Comparison of ENCODE assay signal across 17 cellular contexts in the genomic region with DNA sequence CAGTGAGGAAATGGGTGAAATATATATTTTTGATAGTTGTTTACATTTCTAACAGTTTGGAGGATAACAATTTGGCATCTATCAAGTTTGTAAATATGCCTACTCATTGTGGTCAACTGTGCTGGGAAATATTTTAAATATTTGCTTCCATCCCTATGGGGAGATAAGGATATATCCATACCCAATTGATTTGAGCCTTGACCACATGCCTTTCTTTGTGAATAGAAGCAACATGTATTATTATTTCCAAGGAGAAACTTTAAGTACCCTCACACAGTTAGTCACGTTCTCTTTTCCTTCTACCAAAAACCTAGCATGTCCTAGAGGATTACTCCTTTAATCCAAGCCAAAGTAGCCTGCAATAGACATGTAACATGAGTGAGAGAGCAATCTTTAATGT.
DNase-seq lines count a peak whose midpoint lies in the region; ATAC-seq and TF ChIP-seq lines count a peak whose summit lies in the region.
"Had no signal": no experiment of that assay in that cellular context is flagged by ENCODE, and none has a peak within 500 bp of the region (broad histone marks: within the 10 kb centered on the region; RNA-seq: fewer than 3 reads in every experiment).

No MANE protein-coding gene starts in this region.

- H2BK5ac ChIP-seq in mesenchymal stem cell (ENCODE audit: low read depth, low read length, poor library complexity, severe bottlenecking), result no peak overlapping the region
- H2BK5ac ChIP-seq in H9 (ENCODE audit: insufficient read length, low read length), result no peak overlapping the region

- BruUV-seq in PC-3 (replicated peaks; lab: Mats Ljungman, UMichigan), result no TSS peak

- CTCF ChIA-PET in PC-3 (lab: Charles Lee), result no interaction called here

- WGBS in mesenchymal stem cell, result no CpG with 5 or more reads among the region's 1 CpG
- no CpG with 5 or more reads among the region's 1 CpG for WGBS in H9 (ENCODE audit: extremely low coverage, insufficient read length, low lambda C conversion rate)
- 71 to 81% methylated on average over 1 of the region's 1 CpG for WGBS in lower leg skin, 2 donors

- H2BK20ac ChIP-seq in H9 (ENCODE audit: low read depth, low read length, poor library complexity, severe bottlenecking), result no peak overlapping the region

- H3K23ac ChIP-seq in mesenchymal stem cell (ENCODE audit: low read length in 2 of 2) (no peak overlapping the region), H9 (ENCODE audit: insufficient read length, low read depth, low read length) (no peak overlapping the region)

- peak overlapping the region; percentile 65 for H3K9ac ChIP-seq in PC-3 (ENCODE audit: low read length)
- H3K9ac ChIP-seq in mesenchymal stem cell (ENCODE audit: low read length), result peak overlapping the region; percentile 51
- H3K9ac ChIP-seq in H9 (ENCODE audit: extremely low read depth, insufficient read length, low read length), result no peak overlapping the region

- H3K9me3 Mint-ChIP-seq in H9, result no peaks in the 10 kb centered on the region; a peak in 1 of 5 replicates
- H3K9me3 Mint-ChIP-seq: activated T-cell treated with anti-CD3 and anti-CD28 coated beads, Interleukin-2, amount 50 U/mL, for 4 hours; CD8-positive, alpha-beta T cell had no signal

- no peak overlapping the region for H3K14ac ChIP-seq in mesenchymal stem cell (ENCODE audit: low read length in 2 of 2)
- H3K14ac ChIP-seq in H9 (ENCODE audit: insufficient read depth, low read length), result no peak overlapping the region

- H3K4me3 ChIP-seq in PC-3 (ENCODE audit: low read length) (no peak overlapping the region), cardiac fibroblast (replicated peaks in 1 of 2; ENCODE audit: low read depth in 2 of 2, low read length in 2 of 2) (no peak overlapping the region), mesenchymal stem cell (ENCODE audit: insufficient read depth in 1 of 2, low read depth in 1 of 2, low read length in 2 of 2) (no peak overlapping the region), lower leg skin (ENCODE audit: low read depth, poor library complexity, severe bottlenecking) (no peak overlapping the region)

- H3K79me2 ChIP-seq in PC-3 (ENCODE audit: low read length) (no peaks in the 10 kb centered on the region), H9 (ENCODE audit: insufficient read depth, low read length) (no peaks in the 10 kb centered on the region)

- no peaks in the 10 kb centered on the region for H3K9me2 ChIP-seq in PC-3 (replicated peaks; ENCODE audit: low read length)

- H2BK15ac ChIP-seq in mesenchymal stem cell (ENCODE audit: low read depth, poor library complexity, severe bottlenecking) (no peak overlapping the region), H9 (ENCODE audit: low read depth, low read length) (no peak overlapping the region)

- H3K23me2 ChIP-seq in H9 (ENCODE audit: insufficient read length, low read depth, low read length, poor library complexity, severe bottlenecking), result no peaks in the 10 kb centered on the region

- H3K4ac ChIP-seq in mesenchymal stem cell (ENCODE audit: low read depth in 1 of 2, low read length in 2 of 2) (no peak overlapping the region), H9 (ENCODE audit: low read depth, low read length) (no peak overlapping the region)

- H3K18ac ChIP-seq in mesenchymal stem cell (ENCODE audit: low read depth in 1 of 2, low read length in 2 of 2) (no peak overlapping the region), H9 (ENCODE audit: insufficient read length, low read depth, low read length) (no peak overlapping the region)

- H3K9me3 ChIP-seq in PC-3 (ENCODE audit: low read length) (no peaks in the 10 kb centered on the region), mesenchymal stem cell (ENCODE audit: control insufficient read depth, low read length) (no peaks in the 10 kb centered on the region), H9 (ENCODE audit: control insufficient read depth, low read depth, low read length) (no peaks in the 10 kb centered on the region)

- TF ChIP-seq CTCF in PC-3 (conservative IDR thresholded peaks at IDR 0.05; ENCODE audit: low read depth, low read length) (no peak), cardiac fibroblast (IDR thresholded peaks at IDR 0.05; ENCODE audit: low read depth, low read length) (no peak), H9 (conservative IDR thresholded peaks at IDR 0.05) (no peak), lower leg skin (IDR thresholded peaks at IDR 0.05) (no peak)

- no peaks in the 10 kb centered on the region for H3K36me3 ChIP-seq in PC-3 (ENCODE audit: low read depth, low read length)
- no peaks in the 10 kb centered on the region for H3K36me3 ChIP-seq in mesenchymal stem cell (ENCODE audit: control insufficient read depth in 1 of 2, insufficient read depth in 2 of 2, low read depth in 1 of 2, low read length in 2 of 2)

- H3K4me1 Mint-ChIP-seq in H9, result no peaks in the 10 kb centered on the region; a peak in 1 of 4 replicates

- no peaks in the 10 kb centered on the region for H3K36me3 Mint-ChIP-seq in H9 (ENCODE audit: insufficient read depth in 1 of 3, low read depth in 3 of 3)
- H3K36me3 Mint-ChIP-seq: CD8-positive, alpha-beta T cell had no signal

- H4K5ac ChIP-seq in H9 (ENCODE audit: insufficient read length, low read depth, low read length), result no peak overlapping the region

- H3K79me1 ChIP-seq in mesenchymal stem cell (replicated peaks; ENCODE audit: low read length, poor library complexity, severe bottlenecking) (no peaks in the 10 kb centered on the region), H9 (ENCODE audit: insufficient read depth, low read depth, low read length, poor library complexity, severe bottlenecking) (no peaks in the 10 kb centered on the region)

- no peak overlapping the region for H3K4me3 Mint-ChIP-seq in H9
- H3K4me3 Mint-ChIP-seq: activated naive CD4-positive, alpha-beta T cell treated with anti-CD3 and anti-CD28 coated beads, Interleukin-2, amount 10 ng/mL, durations not matched to agents 7 days and 5 days; activated T-cell treated with anti-CD3 and anti-CD28 coated beads, Interleukin-2, amount 50 U/mL, for 4 hours; CD8-positive, alpha-beta T cell had no signal

- H4K8ac ChIP-seq in mesenchymal stem cell (ENCODE audit: low read length) (no peak overlapping the region), H9 (replicated peaks; ENCODE audit: insufficient read length, low read depth, low read length) (no peak overlapping the region)

- H3K56ac ChIP-seq in H9 (ENCODE audit: insufficient read length, low read depth, low read length), result no peak overlapping the region

- no peaks in the 10 kb centered on the region for H3K27me3 Mint-ChIP-seq in H9 (ENCODE audit: low read depth)

- H3K27ac Mint-ChIP-seq in H9, result no peak overlapping the region
- H3K27ac Mint-ChIP-seq: activated naive CD4-positive, alpha-beta T cell treated with anti-CD3 and anti-CD28 coated beads, Interleukin-2, amount 10 ng/mL, durations not matched to agents 7 days and 5 days; CD8-positive, alpha-beta T cell had no signal

- no peak overlapping the region for H3T11ph ChIP-seq in H9 (ENCODE audit: low read length)

- H4K20me1 ChIP-seq in PC-3 (ENCODE audit: low read length), result no peaks in the 10 kb centered on the region
- no peaks in the 10 kb centered on the region for H4K20me1 ChIP-seq in H9 (ENCODE audit: control insufficient read depth, insufficient read depth, insufficient read length)

- ATAC-seq in PC-3, result peak; percentile 54
- ATAC-seq in HG03565 (IDR thresholded peaks at IDR 0.05; ENCODE audit: unreplicated experiment), result no peak
- ATAC-seq: activated T-cell treated with anti-CD3 and anti-CD28 coated beads, Interleukin-2, amount 50 U/mL, for 4 hours; CD8-positive, alpha-beta T cell; left lobe of liver had no signal

- H2AK5ac ChIP-seq in mesenchymal stem cell (ENCODE audit: low read length, severe bottlenecking), result no peak overlapping the region
- H2AK5ac ChIP-seq in H9 (ENCODE audit: insufficient read length, low read length), result no peak overlapping the region

- H2BK12ac ChIP-seq in mesenchymal stem cell (ENCODE audit: low read length in 2 of 2) (no peak overlapping the region), H9 (ENCODE audit: insufficient read length, low read depth, low read length) (no peak overlapping the region)

- DNase-seq in EL (peak; percentile 63), PC-3 (peak; percentile 83), cardiac fibroblast (ENCODE audit: low read depth in 2 of 2) (peak; percentile 68 to 75), mesenchymal stem cell (peak; percentile 54), H9 (no peak), lower leg skin (ENCODE audit: low spot score in 2 of 2) (no peak)
- DNase-seq in stimulated activated CD4-positive, alpha-beta T cell treated with anti-CD3 and anti-CD28 coated beads, Interleukin-2, amount 100 ng/mL, for 48 hours, result no peak
- DNase-seq: activated CD4-positive, CD25-positive, alpha-beta regulatory T cell; activated naive CD4-positive, alpha-beta T cell treated with anti-CD3 and anti-CD28 coated beads, Interleukin-2, amount 10 ng/mL, durations not matched to agents 7 days and 5 days; activated T-cell treated with anti-CD3 and anti-CD28 coated beads, Interleukin-2, amount 50 U/mL, for 4 hours; CD8-positive, alpha-beta T cell; DMS53; Karpas-422; NCI-H1105; NCI-H526 had no signal

- H2AFZ ChIP-seq in PC-3 (ENCODE audit: low read length) (no peak overlapping the region), mesenchymal stem cell (ENCODE audit: low read depth, low read length) (no peak overlapping the region), H9 (ENCODE audit: low read length) (no peak overlapping the region)

- POLR2A ChIA-PET in PC-3 (lab: Charles Lee; ENCODE audit: unreplicated experiment), result interaction anchor here (0.6 kb wide), 1 partner anchor 84 kb away, joined by 4 read pairs; no protein-coding TSS in a partner anchor

- H3K27ac ChIP-seq in PC-3 (ENCODE audit: low read length) (peak overlapping the region; percentile 91), mesenchymal stem cell (ENCODE audit: low read length, poor library complexity, severe bottlenecking) (no peak overlapping the region), H9 (ENCODE audit: insufficient read length, low read depth, low read length) (no peak overlapping the region)

- peaks cover 59% of the 10 kb centered on the region for H3K4me1 ChIP-seq in PC-3 (ENCODE audit: insufficient read depth, low read length)
- H3K4me1 ChIP-seq in mesenchymal stem cell (ENCODE audit: control insufficient read depth, insufficient read depth, low read depth, low read length), result no peaks in the 10 kb centered on the region
- no peaks in the 10 kb centered on the region for H3K4me1 ChIP-seq in H9 (ENCODE audit: insufficient read depth, low read length)

- no peaks in the 10 kb centered on the region for H3F3A ChIP-seq in PC-3 (ENCODE audit: low read length, unreplicated experiment)

- H2BK120ac ChIP-seq in mesenchymal stem cell (ENCODE audit: low read depth, low read length) (no peak overlapping the region), H9 (ENCODE audit: low read depth, low read length, poor library complexity, severe bottlenecking) (no peak overlapping the region)

- H4K91ac ChIP-seq in mesenchymal stem cell (ENCODE audit: low read length) (no peak overlapping the region), H9 (ENCODE audit: insufficient read length, low read depth, low read length) (no peak overlapping the region)

- H3K4me2 ChIP-seq in PC-3 (ENCODE audit: low read length) (peak overlapping the region; percentile 46), mesenchymal stem cell (ENCODE audit: low read length, poor library complexity, severe bottlenecking) (no peak overlapping the region), H9 (ENCODE audit: insufficient read depth, insufficient read length, low read length) (no peak overlapping the region)

- H3K27me3 ChIP-seq in PC-3 (ENCODE audit: low read length) (no peaks in the 10 kb centered on the region), mesenchymal stem cell (ENCODE audit: control insufficient read depth in 1 of 2, insufficient read depth in 1 of 2, low read length in 2 of 2) (no peaks in the 10 kb centered on the region), H9 (ENCODE audit: insufficient read depth, low read length) (no peaks in the 10 kb centered on the region)

- TF ChIP-seq POLR2A in lower leg skin (IDR thresholded peaks at IDR 0.05), result no peak

- intact Hi-C loops in PC-3 (cut with micrococcal nuclease), result loop anchor here (2.0 to 5.0 kb wide), 3 partner anchors 82 to 245 kb away; a partner anchor contains a TSS
- intact Hi-C loops in lower leg skin (cut with DNase I; ENCODE audit: low total_unique reads), result no loop called here

Comparison
In these comparisons a context has a peak if more than half of its experiments do, and no peak if none do; other contexts are left out.
1. DNase-seq: peak in EL (single experiment), PC-3 (single experiment), cardiac fibroblast (2 of 2) and mesenchymal stem cell (single experiment); none in H9 (single experiment), lower leg skin (0 of 2) and stimulated activated CD4-positive, alpha-beta T cell treated with anti-CD3 and anti-CD28 coated beads, Interleukin-2, amount 100 ng/mL, for 48 hours (0 of 2).